21 cellular contexts compared by ENCODE assay signal in the genomic region with DNA sequence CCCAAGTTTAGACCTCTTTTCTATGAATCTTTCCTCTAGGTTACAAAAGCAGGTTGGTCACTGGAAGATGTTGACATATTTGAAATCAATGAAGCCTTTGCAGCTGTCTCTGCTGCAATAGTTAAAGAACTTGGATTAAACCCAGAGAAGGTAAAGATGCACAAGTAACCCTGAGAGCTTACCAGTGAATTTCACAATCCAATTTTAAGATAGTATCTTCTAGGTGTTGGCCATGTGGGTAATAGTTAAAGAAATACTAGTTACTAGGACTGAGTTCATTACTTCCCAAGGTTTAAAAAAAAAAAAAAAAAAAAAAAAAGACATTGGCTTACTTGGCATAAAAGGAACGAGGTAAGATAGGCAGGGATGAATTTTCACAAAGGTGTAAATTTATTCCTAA. TPM values are rescaled to one million over a fixed set of nuclear protein-coding genes. Genes with fewer than 3 reads are reported as not detected.
"Had no signal": no experiment of that assay in that cellular context is flagged by ENCODE, and none has a peak within 500 bp of the region (broad histone marks: within the 10 kb centered on the region; RNA-seq: fewer than 3 reads in every experiment).

No MANE protein-coding gene starts in this region.

- H3K27ac ChIP-seq: brain microvascular endothelial cell, gastrocnemius medialis, heart left ventricle, neutrophil, pancreas, thoracic aorta had no signal

- H3K9me3 ChIP-seq: gastrocnemius medialis, heart left ventricle, neutrophil, pancreas, thoracic aorta had no signal

- H3K27me3 ChIP-seq: brain microvascular endothelial cell, gastrocnemius medialis, heart left ventricle, neutrophil, pancreas had no signal

- H3K4me3 Mint-ChIP-seq: activated CD4-positive, alpha-beta T cell treated with anti-CD3 and anti-CD28 coated beads, Interleukin-2, amount 10 ng/mL, durations not matched to agents 7 days and 5 days; central memory CD8-positive, alpha-beta T cell; stimulated activated naive B cell treated with anti-CD40 and anti-IgM and Interleukin-4, amounts not matched to agents 10 μg/mL and 1 μg/mL and 100 μg/mL, for 72 hours; T-helper 2 cell treated with Interferon-gamma antibody and Interleukin-4, amounts not matched to agents 5 μg/mL and 100 μg/mL, for 36 hours had no signal

- H3K4me2 ChIP-seq: smooth muscle cell had no signal

- H3K27me3 Mint-ChIP-seq: activated CD4-positive, alpha-beta T cell treated with anti-CD3 and anti-CD28 coated beads, Interleukin-2, amount 10 ng/mL, durations not matched to agents 7 days and 5 days; central memory CD8-positive, alpha-beta T cell; stimulated activated naive B cell treated with anti-CD40 and anti-IgM and Interleukin-4, amounts not matched to agents 10 μg/mL and 1 μg/mL and 100 μg/mL, for 72 hours had no signal

- H3K27ac Mint-ChIP-seq: activated CD4-positive, alpha-beta T cell treated with anti-CD3 and anti-CD28 coated beads, Interleukin-2, amount 10 ng/mL, durations not matched to agents 7 days and 5 days; activated T-helper 2 cell treated with anti-CD3 and anti-CD28 coated beads, Interferon-gamma antibody, Interleukin-2, Interleukin-4, amounts not matched to agents 10 μg/mL and 5 μg/mL and 100 μg/mL, durations not matched to agents 14 hours and 24 hours and 36 hours had no signal

- H3K4me1 ChIP-seq: gastrocnemius medialis, heart left ventricle, pancreas had no signal

- DNase-seq: activated CD4-positive, alpha-beta T cell treated with anti-CD3 and anti-CD28 coated beads, Interleukin-2, amount 10 ng/mL, durations not matched to agents 7 days and 5 days; activated naive CD4-positive, alpha-beta T cell treated with Interleukin-2 at 50 U/mL for 16 hours; brain microvascular endothelial cell; effector CD4-positive, alpha-beta T cell; gastrocnemius medialis; heart left ventricle; kidney; pancreas; stimulated activated CD4-positive, alpha-beta T cell treated with anti-CD3 and anti-CD28 coated beads, Interleukin-4, amount 100 ng/mL, for 4 hours; stimulated activated naive B cell treated with anti-CD40 and anti-IgM and Interleukin-4, amounts not matched to agents 10 μg/mL and 1 μg/mL and 100 μg/mL, for 72 hours had no signal

- FAIRE-seq: kidney, TTC549 had no signal

- H3K4me3 ChIP-seq: gastrocnemius medialis, heart left ventricle, pancreas, smooth muscle cell, thoracic aorta had no signal

- ATAC-seq: esophagus mucosa; gastrocnemius medialis; heart left ventricle; pancreas; sciatic nerve; stimulated activated naive B cell treated with anti-CD40 and anti-IgM and Interleukin-4, amounts not matched to agents 10 μg/mL and 1 μg/mL and 100 μg/mL, for 72 hours had no signal

- H3K9me3 Mint-ChIP-seq: activated CD4-positive, alpha-beta T cell treated with anti-CD3 and anti-CD28 coated beads, Interleukin-2, amount 10 ng/mL, durations not matched to agents 7 days and 5 days; activated T-helper 2 cell treated with anti-CD3 and anti-CD28 coated beads, Interferon-gamma antibody, Interleukin-2, Interleukin-4, amounts not matched to agents 10 μg/mL and 5 μg/mL and 100 μg/mL, durations not matched to agents 14 hours and 24 hours and 36 hours; central memory CD8-positive, alpha-beta T cell; stimulated activated naive B cell treated with anti-CD40 and anti-IgM and Interleukin-4, amounts not matched to agents 10 μg/mL and 1 μg/mL and 100 μg/mL, for 72 hours; T-helper 2 cell treated with Interferon-gamma antibody and Interleukin-4, amounts not matched to agents 5 μg/mL and 100 μg/mL, for 36 hours had no signal

RNA-seq across cellular contexts. Expression of gene PNLDC1, which starts 21.9 kb away (rescaled TPM):
- total RNA-seq: esophagus mucosa, gastrocnemius medialis, kidney, lung microvascular endothelial cell, sciatic nerve, smooth muscle cell, ureter had no signal
- polyA plus RNA-seq: smooth muscle cell had no signal
